Comparison of ENCODE assay signal across 8 cellular contexts in genomic region chr9:132114102-132114707, GRCh38. TPM values are rescaled to one million over a fixed set of nuclear protein-coding genes. Genes with fewer than 3 reads are reported as not detected.
DNase-seq lines count a peak whose midpoint lies in the region; ATAC-seq and TF ChIP-seq lines count a peak whose summit lies in the region.

No MANE protein-coding gene starts in this region.

- no peaks in the 10 kb centered on the region for H3K4me1 ChIP-seq in osteoblast (ENCODE audit: insufficient read depth, low read length)

- no peak overlapping the region for H3K4me2 ChIP-seq in osteoblast (ENCODE audit: insufficient read depth, low read length)

- no peaks in the 10 kb centered on the region for H3K9me3 ChIP-seq in osteoblast (ENCODE audit: low read depth, low read length)

- H3K36me3 ChIP-seq in osteoblast (ENCODE audit: insufficient read depth, low read length), result no peaks in the 10 kb centered on the region

- no peaks in the 10 kb centered on the region for H4K20me1 ChIP-seq in osteoblast (ENCODE audit: insufficient read depth, low read length)

- no peak overlapping the region for H2AFZ ChIP-seq in osteoblast (ENCODE audit: low read length)

- TF ChIP-seq CTCF in fibroblast of villous mesenchyme (IDR thresholded peaks at IDR 0.05; ENCODE audit: insufficient read depth, low read depth, low read length) (no peak), osteoblast (IDR thresholded peaks at IDR 0.05; ENCODE audit: extremely low read depth, low read depth, low read length) (no peak)

- H3K79me2 ChIP-seq in osteoblast (ENCODE audit: insufficient read depth, low read length), result no peaks in the 10 kb centered on the region

- ATAC-seq in HG03378 (IDR thresholded peaks at IDR 0.05; ENCODE audit: unreplicated experiment) (no peak), GM18511 (IDR thresholded peaks at IDR 0.05; ENCODE audit: unreplicated experiment) (no peak)

- no peak overlapping the region for H3K27ac ChIP-seq in osteoblast (ENCODE audit: low read depth, low read length)

- peak; percentile 11 for DNase-seq in activated CD4-positive, alpha-beta T cell treated with anti-CD3 and anti-CD28 coated beads for 1 hour
- DNase-seq in activated CD4-positive, alpha-beta T cell treated with anti-CD3 and anti-CD28 coated beads, Interleukin-2, amount 50 U/mL, for 4 hours, result no peak
- DNase-seq in activated CD8-positive, alpha-beta memory T cell treated with anti-CD3 and anti-CD28 coated beads for 24 hours, result peak; percentile 62
- DNase-seq in fibroblast of villous mesenchyme (ENCODE audit: low read depth) (peak; percentile 67), osteoblast (ENCODE audit: insufficient read length, low spot score, missing footprints) (peak; percentile 92), NCI-H2081 (lab: John Stamatoyannopoulos, UW) (no peak)

- peaks cover 12% of the 10 kb centered on the region for H3K27me3 ChIP-seq in osteoblast (ENCODE audit: insufficient read depth, low read length)

- H3K4me3 ChIP-seq in fibroblast of villous mesenchyme (ENCODE audit: low read depth, low read length), result no peak overlapping the region
- no peak overlapping the region for H3K4me3 ChIP-seq in osteoblast (ENCODE audit: insufficient read depth, low read length)

RNA-seq across cellular contexts. Expression of gene MED27, which starts 34.5 kb away (rescaled TPM):
- total RNA-seq in fibroblast of villous mesenchyme, result 19.0 and 23.2 TPM in 2 replicates
- 25.7 and 30.9 TPM in 2 replicates for total RNA-seq in osteoblast

RNA-seq across cellular contexts. Expression of gene NTNG2, which starts 47.7 kb away (rescaled TPM):
- total RNA-seq in fibroblast of villous mesenchyme (0.86 and 1.9 TPM in 2 replicates), osteoblast (9.4 and 13.0 TPM in 2 replicates)

Comparison
In these comparisons a context has a peak if more than half of its experiments do, and no peak if none do; other contexts are left out.
1. DNase-seq: peak in activated CD4-positive, alpha-beta T cell treated with anti-CD3 and anti-CD28 coated beads for 1 hour (single experiment), activated CD8-positive, alpha-beta memory T cell treated with anti-CD3 and anti-CD28 coated beads for 24 hours (single experiment), fibroblast of villous mesenchyme (single experiment) and osteoblast (single experiment); none in activated CD4-positive, alpha-beta T cell treated with anti-CD3 and anti-CD28 coated beads, Interleukin-2, amount 50 U/mL, for 4 hours (0 of 2) and NCI-H2081 (0 of 2).